Comparison of ENCODE assay signal across 9 cellular contexts in genomic region chr7:44113764-44114354, GRCh38. TPM values are rescaled to one million over a fixed set of nuclear protein-coding genes. Genes with fewer than 3 reads are reported as not detected.
DNase-seq lines count a peak whose midpoint lies in the region; TF ChIP-seq lines count a peak whose summit lies in the region.
"Had no signal": no experiment of that assay in that cellular context is flagged by ENCODE, and none has a peak within 500 bp of the region (broad histone marks: within the 10 kb centered on the region; RNA-seq: fewer than 3 reads in every experiment).

No MANE protein-coding gene starts in this region.

- H3K9me3 ChIP-seq in neuronal stem cell (replicated peaks in 1 of 2; ENCODE audit: control insufficient read depth in 2 of 2, insufficient read depth in 1 of 2, low read depth in 1 of 2, low read length in 2 of 2), result peaks cover 0 to 2% of the 10 kb centered on the region in 2 donors

- no peak overlapping the region for H4K91ac ChIP-seq in neuronal stem cell (ENCODE audit: low read depth, low read length, poor library complexity)

- no peak overlapping the region for H3K4ac ChIP-seq in neuronal stem cell (ENCODE audit: low read length)

- H2BK120ac ChIP-seq in neuronal stem cell (ENCODE audit: low read depth, low read length), result no peak overlapping the region

- H3K4me1 ChIP-seq in neuronal stem cell (ENCODE audit: control insufficient read depth in 2 of 2, insufficient read depth in 1 of 2, low read depth in 1 of 2, low read length in 2 of 2), result no peaks in the 10 kb centered on the region

- TF ChIP-seq CTCF in foreskin fibroblast (IDR thresholded peaks at IDR 0.05; ENCODE audit: low read depth, low read length), result no peak

- H3K36me3 ChIP-seq in neuronal stem cell (replicated peaks in 1 of 2; ENCODE audit: control insufficient read depth in 2 of 2, insufficient read depth in 2 of 2, low read length in 2 of 2), result peaks cover 67 to 68% of the 10 kb centered on the region in 2 donors

- H3K23ac ChIP-seq in neuronal stem cell (ENCODE audit: low read depth, low read length, poor library complexity), result peak overlapping the region; percentile 65

- DNase-seq in neuronal stem cell (ENCODE audit: low spot score) (no peak), SHP77 treated with DMSO at 0.1 percent for 48 hours (lab: John Stamatoyannopoulos, UW) (no peak), foreskin fibroblast (no peak)
- DNase-seq: activated CD4-positive, alpha-beta T cell treated with anti-CD3 and anti-CD28 coated beads for 36 hours; activated T-cell treated with anti-CD3 and anti-CD28 coated beads, Interleukin-2, amount 50 U/mL, for 72 hours; H9; NCI-H2171 treated with DMSO at 0.1 percent for 48 hours had no signal

- H3K9ac ChIP-seq in neuronal stem cell (ENCODE audit: low read depth, low read length, poor library complexity), result no peak overlapping the region

- no peak overlapping the region for H3K4me2 ChIP-seq in neuronal stem cell (ENCODE audit: insufficient read depth, low read length, poor library complexity, severe bottlenecking)

- no peak overlapping the region for H2AFZ ChIP-seq in neuronal stem cell (ENCODE audit: low read length)

- H3K4me3 ChIP-seq in neuronal stem cell (ENCODE audit: low read length in 2 of 2) (peak overlapping the region in 1 of 2 donors; percentile 6), foreskin fibroblast (ENCODE audit: low read depth in 1 of 2, low read length in 2 of 2) (no peak overlapping the region)
- H3K4me3 ChIP-seq: skin epidermis had no signal

- no peaks in the 10 kb centered on the region for H3K27me3 ChIP-seq in neuronal stem cell (ENCODE audit: control insufficient read depth in 3 of 3, insufficient read depth in 3 of 3, low read depth in 1 of 3, low read length in 3 of 3)

- H2BK15ac ChIP-seq in neuronal stem cell (ENCODE audit: low read length), result no peak overlapping the region

- H3K14ac ChIP-seq in neuronal stem cell (ENCODE audit: low read length), result no peak overlapping the region

- WGBS in neuronal stem cell (ENCODE audit: extremely low coverage in 2 of 2, insufficient read length in 2 of 2, insufficient replicate concordance in 1 of 2), 2 donors, result no CpG with 5 or more reads among the region's 24 CpGs

- peak overlapping the region; percentile 58 for H2BK12ac ChIP-seq in neuronal stem cell (ENCODE audit: low read length)

- peaks cover 5% of the 10 kb centered on the region for H3K79me1 ChIP-seq in neuronal stem cell (ENCODE audit: low read depth, low read length)

- no peak overlapping the region for H2BK5ac ChIP-seq in neuronal stem cell (ENCODE audit: low read length)

- H2AK5ac ChIP-seq in neuronal stem cell (ENCODE audit: low read depth, low read length), result no peak overlapping the region

- H3K18ac ChIP-seq in neuronal stem cell (ENCODE audit: low read length), result no peak overlapping the region

- H3K27ac ChIP-seq in angular gyrus (ENCODE audit: low read depth, low read length) (peak overlapping the region; percentile 96), neuronal stem cell (replicated peaks; ENCODE audit: low read length) (no peak overlapping the region)
- H3K27ac ChIP-seq: skin epidermis had no signal

- H4K8ac ChIP-seq in neuronal stem cell (ENCODE audit: low read depth, low read length), result no peak overlapping the region

RNA-seq across cellular contexts. Expression of gene POLD2, which starts 9.5 kb away (rescaled TPM):
- 157 TPM for polyA plus RNA-seq in neuronal stem cell (2013, experiment 1 of 2)
- polyA plus RNA-seq in neuronal stem cell (2013, experiment 2 of 2), result 156 TPM

RNA-seq across cellular contexts. Expression of gene AEBP1, which starts 9.7 kb away (rescaled TPM):
- polyA plus RNA-seq in neuronal stem cell (2013, experiment 1 of 2), result 24.7 TPM
- polyA plus RNA-seq in neuronal stem cell (2013, experiment 2 of 2), result 25.4 TPM

RNA-seq across cellular contexts. Expression of gene MYL7, which starts 27.3 kb away (rescaled TPM):
- 0.07 TPM for polyA plus RNA-seq in neuronal stem cell (2013, experiment 1 of 2)
- polyA plus RNA-seq in neuronal stem cell (2013, experiment 2 of 2), result not detected

RNA-seq across cellular contexts. Expression of gene POLM, which starts 31.5 kb away (rescaled TPM):
- 9.9 TPM for polyA plus RNA-seq in neuronal stem cell (2013, experiment 1 of 2)
- 8.9 TPM for polyA plus RNA-seq in neuronal stem cell (2013, experiment 2 of 2)

RNA-seq across cellular contexts. Expression of gene PGAM2, which starts 48.5 kb away (rescaled TPM):
- 17.7 TPM for polyA plus RNA-seq in neuronal stem cell (2013, experiment 1 of 2)
- 17.9 TPM for polyA plus RNA-seq in neuronal stem cell (2013, experiment 2 of 2)
